15 cellular contexts compared by ENCODE assay signal in genomic region chr20:63559485-63560332, GRCh38. TPM values are rescaled to one million over a fixed set of nuclear protein-coding genes. Genes with fewer than 3 reads are reported as not detected.
"Had no signal": no experiment of that assay in that cellular context is flagged by ENCODE, and none has a peak within 500 bp of the region (broad histone marks: within the 10 kb centered on the region; RNA-seq: fewer than 3 reads in every experiment).

No MANE protein-coding gene starts in this region.

RNA-seq across cellular contexts. Expression of gene FNDC11, which starts 5.8 kb away (rescaled TPM):
- total RNA-seq: cardiac septum had no signal

RNA-seq across cellular contexts. Expression of gene SRMS, which starts 12.2 kb away (rescaled TPM):
- total RNA-seq: activated T-cell treated with anti-CD3 and anti-CD28 coated beads, Interleukin-2, amount 50 U/mL, for 4 hours; cardiac septum; chondrocyte; endodermal cell; esophagus muscularis mucosa; heart left ventricle; kidney epithelial cell; pancreas; sciatic nerve; T-cell; T-helper 2 cell treated with Interferon-gamma antibody and Interleukin-4, amounts not matched to agents 100 ng/mL and 5 ng/mL, for 36 hours; thyroid gland; upper lobe of left lung had no signal
- polyA plus RNA-seq: heart left ventricle; naive thymus-derived CD4-positive, alpha-beta T cell; neural cell; pancreas had no signal

RNA-seq across cellular contexts. Expression of gene PTK6, which starts 22.5 kb away (rescaled TPM):
- total RNA-seq: cardiac septum, chondrocyte had no signal
- polyA plus RNA-seq: neural cell had no signal
